36 cellular contexts compared by ENCODE assay signal in the genomic region with DNA sequence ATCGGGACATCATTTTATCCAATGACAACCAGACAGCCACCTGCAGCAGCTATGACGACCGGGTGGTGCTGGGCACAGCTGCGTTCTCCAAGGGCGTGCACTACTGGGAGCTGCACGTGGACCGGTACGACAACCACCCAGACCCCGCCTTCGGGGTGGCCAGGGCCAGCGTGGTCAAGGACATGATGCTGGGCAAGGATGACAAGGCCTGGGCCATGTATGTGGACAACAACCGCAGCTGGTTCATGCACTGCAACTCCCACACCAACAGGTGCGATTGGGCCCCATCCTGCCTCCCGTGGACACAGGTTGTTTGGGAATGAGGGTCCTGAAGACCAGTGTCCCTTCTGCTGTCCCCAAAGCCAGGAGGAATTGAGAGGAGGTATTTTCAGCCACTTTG. TPM values are rescaled to one million over a fixed set of nuclear protein-coding genes. Genes with fewer than 3 reads are reported as not detected.
"Had no signal": no experiment of that assay in that cellular context is flagged by ENCODE, and none has a peak within 500 bp of the region (broad histone marks: within the 10 kb centered on the region; RNA-seq: fewer than 3 reads in every experiment).

No MANE protein-coding gene starts in this region.

- DNase-seq: activated CD4-positive, alpha-beta memory T cell treated with anti-CD3 and anti-CD28 coated beads for 36 hours; activated CD4-positive, alpha-beta T cell treated with anti-CD3 and anti-CD28 coated beads for 36 hours; activated CD4-positive, alpha-beta T cell treated with anti-CD3 and anti-CD28 coated beads, Interleukin-2, amount 10 ng/mL, durations not matched to agents 24 days and 14 days; activated CD4-positive, CD25-positive, alpha-beta regulatory T cell; activated CD4-positive, CD25-positive, alpha-beta regulatory T cell treated with anti-CD3 and anti-CD28 coated beads, Interleukin-2, amount 50 U/mL, for 72 hours; activated CD8-positive, alpha-beta memory T cell treated with anti-CD3 and anti-CD28 coated beads, Interleukin-2, amount 10 ng/mL, durations not matched to agents 7 days and 5 days; activated CD8-positive, alpha-beta memory T cell treated with anti-CD3 and anti-CD28 coated beads, Interleukin-2, amount 50 U/mL, for 48 hours; activated CD8-positive, alpha-beta T cell treated with anti-CD3 and anti-CD28 coated beads, Interleukin-2, amount 10 ng/mL, durations not matched to agents 7 days and 5 days; activated gamma-delta T cell; activated naive CD4-positive, alpha-beta T cell; activated naive CD4-positive, alpha-beta T cell treated with anti-CD3 and anti-CD28 coated beads, Interleukin-2, amount 10 ng/mL, durations not matched to agents 7 days and 5 days; activated naive CD8-positive, alpha-beta T cell treated with anti-CD3 and anti-CD28 coated beads, Interleukin-2, amount 10 ng/mL, durations not matched to agents 7 days and 5 days; activated T-cell treated with anti-CD3 and anti-CD28 coated beads for 4 hours; activated T-cell treated with anti-CD3 and anti-CD28 coated beads, Interleukin-2, amount 50 U/mL, for 24 hours; activated T-cell treated with anti-CD3 and anti-CD28 coated beads, Interleukin-2, amount 50 U/mL, for 72 hours; central memory CD4-positive, alpha-beta T cell; cerebellar nuclear complex; colonic mucosa; effector CD8-positive, alpha-beta T cell; esophagus squamous epithelium; foreskin melanocyte; SW 1271; T-cell had no signal

- ATAC-seq: activated CD4-positive, alpha-beta T cell treated with anti-CD3 and anti-CD28 coated beads for 36 hours; activated CD8-positive, alpha-beta memory T cell treated with anti-CD3 and anti-CD28 coated beads, Interleukin-2, amount 10 ng/mL, durations not matched to agents 7 days and 5 days; activated CD8-positive, alpha-beta T cell treated with anti-CD3 and anti-CD28 coated beads, Interleukin-2, amount 10 ng/mL, durations not matched to agents 7 days and 5 days; activated naive CD4-positive, alpha-beta T cell treated with anti-CD3 and anti-CD28 coated beads, Interleukin-2, amount 50 U/mL, for 72 hours; activated T-cell treated with anti-CD3 and anti-CD28 coated beads, Interleukin-2, amount 50 U/mL, for 72 hours; gastroesophageal sphincter; T-cell had no signal

- H3K36me3 ChIP-seq: ascending aorta, breast epithelium, cardiac muscle cell, colonic mucosa, esophagus squamous epithelium, gastroesophageal sphincter had no signal

- H3K9me3 ChIP-seq: ascending aorta, breast epithelium, colonic mucosa, esophagus squamous epithelium, gastroesophageal sphincter had no signal

- H3K4me1 ChIP-seq: ascending aorta, breast epithelium, colonic mucosa had no signal

- H3K27ac Mint-ChIP-seq: activated CD4-positive, alpha-beta memory T cell treated with anti-CD3 and anti-CD28 coated beads for 36 hours; activated CD4-positive, alpha-beta T cell treated with anti-CD3 and anti-CD28 coated beads for 36 hours; activated CD4-positive, alpha-beta T cell treated with anti-CD3 and anti-CD28 coated beads, Interleukin-2, amount 10 ng/mL, durations not matched to agents 24 days and 14 days; activated CD8-positive, alpha-beta memory T cell treated with anti-CD3 and anti-CD28 coated beads, Interleukin-2, amount 10 ng/mL, durations not matched to agents 7 days and 5 days; activated CD8-positive, alpha-beta T cell treated with anti-CD3 and anti-CD28 coated beads, Interleukin-2, amount 10 ng/mL, durations not matched to agents 7 days and 5 days; activated naive CD4-positive, alpha-beta T cell treated with anti-CD3 and anti-CD28 coated beads, Interleukin-2, amount 10 ng/mL, durations not matched to agents 7 days and 5 days; activated naive CD4-positive, alpha-beta T cell treated with anti-CD3 and anti-CD28 coated beads, Interleukin-2, amount 50 U/mL, for 72 hours; activated naive CD8-positive, alpha-beta T cell treated with anti-CD3 and anti-CD28 coated beads, Interleukin-2, amount 10 ng/mL, durations not matched to agents 7 days and 5 days; activated T-cell treated with anti-CD3 and anti-CD28 coated beads, Interleukin-2, amount 50 U/mL, for 24 hours; activated T-cell treated with anti-CD3 and anti-CD28 coated beads, Interleukin-2, amount 50 U/mL, for 72 hours; brain; T-cell; T-helper 1 cell treated with Interleukin-12 subunit alpha and Interleukin-12 subunit beta and Interleukin-4 antibody, amounts not matched to agents 30 μg/mL and 1 μg/mL, for 36 hours; T-helper 2 cell treated with Interferon-gamma antibody and Interleukin-4, amounts not matched to agents 5 μg/mL and 100 μg/mL, for 36 hours had no signal

- H3K27me3 ChIP-seq: ascending aorta, colonic mucosa had no signal

- H3K4me3 ChIP-seq: ascending aorta, breast epithelium, cardiac muscle cell, colonic mucosa, esophagus squamous epithelium, gastroesophageal sphincter had no signal

- H3K4me3 Mint-ChIP-seq: activated CD4-positive, alpha-beta memory T cell treated with anti-CD3 and anti-CD28 coated beads for 36 hours; activated CD4-positive, alpha-beta T cell treated with anti-CD3 and anti-CD28 coated beads for 36 hours; activated CD4-positive, alpha-beta T cell treated with anti-CD3 and anti-CD28 coated beads, Interleukin-2, amount 10 ng/mL, durations not matched to agents 24 days and 14 days; activated CD8-positive, alpha-beta memory T cell treated with anti-CD3 and anti-CD28 coated beads, Interleukin-2, amount 10 ng/mL, durations not matched to agents 7 days and 5 days; activated CD8-positive, alpha-beta T cell treated with anti-CD3 and anti-CD28 coated beads, Interleukin-2, amount 10 ng/mL, durations not matched to agents 7 days and 5 days; activated naive CD4-positive, alpha-beta T cell treated with anti-CD3 and anti-CD28 coated beads, Interleukin-2, amount 10 ng/mL, durations not matched to agents 7 days and 5 days; activated naive CD8-positive, alpha-beta T cell treated with anti-CD3 and anti-CD28 coated beads, Interleukin-2, amount 10 ng/mL, durations not matched to agents 7 days and 5 days; activated T-cell treated with anti-CD3 and anti-CD28 coated beads, Interleukin-2, amount 50 U/mL, for 24 hours; activated T-cell treated with anti-CD3 and anti-CD28 coated beads, Interleukin-2, amount 50 U/mL, for 72 hours; brain; T-cell; T-helper 1 cell treated with Interleukin-12 subunit alpha and Interleukin-12 subunit beta and Interleukin-4 antibody, amounts not matched to agents 30 μg/mL and 1 μg/mL, for 36 hours; T-helper 2 cell treated with Interferon-gamma antibody and Interleukin-4, amounts not matched to agents 5 μg/mL and 100 μg/mL, for 36 hours had no signal

- H3K27me3 Mint-ChIP-seq: activated naive CD8-positive, alpha-beta T cell treated with anti-CD3 and anti-CD28 coated beads, Interleukin-2, amount 10 ng/mL, durations not matched to agents 7 days and 5 days; activated T-cell treated with anti-CD3 and anti-CD28 coated beads, Interleukin-2, amount 50 U/mL, for 24 hours had no signal

- H3K36me3 Mint-ChIP-seq: activated CD4-positive, alpha-beta memory T cell treated with anti-CD3 and anti-CD28 coated beads for 36 hours; activated CD8-positive, alpha-beta memory T cell treated with anti-CD3 and anti-CD28 coated beads, Interleukin-2, amount 10 ng/mL, durations not matched to agents 7 days and 5 days; activated naive CD4-positive, alpha-beta T cell treated with anti-CD3 and anti-CD28 coated beads, Interleukin-2, amount 10 ng/mL, durations not matched to agents 7 days and 5 days; activated naive CD4-positive, alpha-beta T cell treated with anti-CD3 and anti-CD28 coated beads, Interleukin-2, amount 50 U/mL, for 72 hours; activated naive CD8-positive, alpha-beta T cell treated with anti-CD3 and anti-CD28 coated beads, Interleukin-2, amount 10 ng/mL, durations not matched to agents 7 days and 5 days; T-cell had no signal

- H3K27ac ChIP-seq: ascending aorta, breast epithelium, cardiac muscle cell, colonic mucosa, epithelial cell of prostate, esophagus squamous epithelium, gastroesophageal sphincter had no signal

RNA-seq across cellular contexts. Expression of gene TRIM67, which starts 47.1 kb away (rescaled TPM):
- total RNA-seq: activated CD4-positive, alpha-beta memory T cell treated with anti-CD3 and anti-CD28 coated beads for 36 hours; activated CD4-positive, alpha-beta T cell treated with anti-CD3 and anti-CD28 coated beads for 36 hours; activated CD4-positive, alpha-beta T cell treated with anti-CD3 and anti-CD28 coated beads, Interleukin-2, amount 10 ng/mL, durations not matched to agents 24 days and 14 days; activated CD8-positive, alpha-beta memory T cell treated with anti-CD3 and anti-CD28 coated beads for 36 hours; activated CD8-positive, alpha-beta memory T cell treated with anti-CD3 and anti-CD28 coated beads, Interleukin-2, amount 10 ng/mL, durations not matched to agents 7 days and 5 days; activated CD8-positive, alpha-beta T cell treated with anti-CD3 and anti-CD28 coated beads, Interleukin-2, amount 10 ng/mL, durations not matched to agents 7 days and 5 days; activated naive CD8-positive, alpha-beta T cell treated with anti-CD3 and anti-CD28 coated beads, Interleukin-2, amount 10 ng/mL, durations not matched to agents 7 days and 5 days; ascending aorta; breast epithelium; dermis microvascular lymphatic vessel endothelial cell; endothelial cell of umbilical vein; esophagus squamous epithelium; fibroblast of villous mesenchyme; T-cell had no signal
- polyA plus RNA-seq: cardiac muscle cell, endothelial cell of umbilical vein had no signal
